In the genomic region with DNA sequence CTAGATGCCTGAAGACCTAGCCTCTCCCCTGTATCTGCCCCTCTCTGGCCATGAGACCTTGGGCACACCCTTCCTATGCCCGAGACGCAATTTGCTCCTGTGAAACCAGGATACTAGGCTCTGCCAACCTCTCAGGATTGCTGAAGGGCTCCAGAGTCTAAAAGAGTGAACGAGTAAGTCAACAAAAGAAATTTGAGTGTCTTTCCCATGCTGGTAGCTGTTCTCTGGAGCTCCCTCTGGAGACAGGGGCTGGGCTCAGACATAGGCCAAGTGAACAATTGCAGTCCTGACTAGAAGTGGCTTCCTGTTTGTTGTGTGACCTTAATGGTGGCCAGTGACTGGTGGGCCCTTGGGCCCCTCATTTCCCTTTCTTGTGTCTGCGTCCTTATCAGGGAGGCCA, we compare ENCODE assay signal across 26 cellular contexts.
DNase-seq lines count a peak whose midpoint lies in the region; ATAC-seq, FAIRE-seq and TF ChIP-seq lines count a peak whose summit lies in the region.
"Had no signal": no experiment of that assay in that cellular context is flagged by ENCODE, and none has a peak within 500 bp of the region (broad histone marks: within the 10 kb centered on the region; RNA-seq: fewer than 3 reads in every experiment).

No MANE protein-coding gene starts in this region.

- H3K27me3 Mint-ChIP-seq in stimulated activated naive B cell treated with anti-CD40 and anti-IgM and Interleukin-4, amounts not matched to agents 10 μg/mL and 1 μg/mL and 100 μg/mL, for 72 hours = peaks cover 0 to 13% of the 10 kb centered on the region in 2 donors

- ATAC-seq in lower lobe of right lung = peak; percentile 85
- ATAC-seq in stimulated activated naive B cell treated with anti-CD40 and anti-IgM and Interleukin-4, amounts not matched to agents 10 μg/mL and 1 μg/mL and 100 μg/mL, for 72 hours (replicated peaks) = no peak
- ATAC-seq in GM21515 (IDR thresholded peaks at IDR 0.05; ENCODE audit: unreplicated experiment) = no peak
- ATAC-seq: GM12878 had no signal

- H3K9me3 ChIP-seq in lower lobe of right lung = no peaks in the 10 kb centered on the region
- H3K9me3 ChIP-seq: BE2C had no signal

- intact Hi-C loops in lower lobe of right lung (cut with DNase I) = no loop called here

- H3K4me1 Mint-ChIP-seq in stimulated activated naive B cell treated with anti-CD40 and anti-IgM and Interleukin-4, amounts not matched to agents 10 μg/mL and 1 μg/mL and 100 μg/mL, for 72 hours = no peaks in the 10 kb centered on the region
- H3K4me1 Mint-ChIP-seq: CD4-positive, CD25-positive, alpha-beta regulatory T cell; CD8-positive, alpha-beta memory T cell had no signal

- H3K27me3 ChIP-seq in bronchial epithelial cell (ENCODE audit: control insufficient read depth, insufficient read depth, low read length) (no peaks in the 10 kb centered on the region), lower lobe of right lung (ENCODE audit: low read depth) (no peaks in the 10 kb centered on the region)
- H3K27me3 ChIP-seq: BE2C had no signal

- no peaks in the 10 kb centered on the region for H3K9me3 Mint-ChIP-seq in stimulated activated naive B cell treated with anti-CD40 and anti-IgM and Interleukin-4, amounts not matched to agents 10 μg/mL and 1 μg/mL and 100 μg/mL, for 72 hours
- H3K9me3 Mint-ChIP-seq: CD8-positive, alpha-beta memory T cell had no signal

- H3K27ac ChIP-seq in lower lobe of right lung = no peak overlapping the region
- H3K27ac ChIP-seq: GM23248, HL-60 had no signal

- DNase-seq in NCI-H2029 (lab: John Stamatoyannopoulos, UW) (peak; percentile 19), NCI-H2029 treated with DMSO at 0.1 percent for 48 hours (lab: John Stamatoyannopoulos, UW) (peak; percentile 36), bronchial epithelial cell (ENCODE audit: low read depth) (no peak), lower lobe of right lung (no peak)
- no peak for DNase-seq in stimulated activated CD4-positive, alpha-beta T cell treated with anti-CD3 and anti-CD28 coated beads, Interleukin-4, amount 100 ng/mL, for 24 hours
- no peak for DNase-seq in stimulated activated naive B cell treated with anti-CD40 and anti-IgM and Interleukin-4, amounts not matched to agents 10 μg/mL and 1 μg/mL and 100 μg/mL, for 72 hours
- DNase-seq in activated CD4-positive, CD25-positive, alpha-beta regulatory T cell (lab: John Stamatoyannopoulos, UW) = no peak
- DNase-seq: ACHN; BE2C; C1 segment of cervical spinal cord; CD4-positive, CD25-positive, alpha-beta regulatory T cell; CD8-positive, alpha-beta memory T cell; COR-L47; DMS 273 treated with DMSO at 0.1 percent for 48 hours; DND-41; EL; GM23248; HCEC 1CT; IMR-90; KBM-7 had no signal

- no peak for FAIRE-seq in bronchial epithelial cell (lab: Jason Lieb, UNC)
- FAIRE-seq: A204.1, GM12878, H54, HTR-8/SVneo had no signal

- H3K36me3 ChIP-seq in bronchial epithelial cell (ENCODE audit: control insufficient read depth, insufficient read depth, low read length) = no peaks in the 10 kb centered on the region
- no peaks in the 10 kb centered on the region for H3K36me3 ChIP-seq in lower lobe of right lung

- peak; percentile 3 for TF ChIP-seq CTCF in bronchial epithelial cell (IDR thresholded peaks at IDR 0.05; ENCODE audit: insufficient read depth, low read length, severe bottlenecking)
- peak; percentile 13 for TF ChIP-seq CTCF in lower lobe of right lung (IDR thresholded peaks at IDR 0.05)

- H3K4me3 ChIP-seq in bronchial epithelial cell (ENCODE audit: low read depth, low read length) = no peak overlapping the region
- H3K4me3 ChIP-seq in lower lobe of right lung = no peak overlapping the region
- H3K4me3 ChIP-seq: GM12878, GM23248 had no signal

- H3K36me3 Mint-ChIP-seq in stimulated activated naive B cell treated with anti-CD40 and anti-IgM and Interleukin-4, amounts not matched to agents 10 μg/mL and 1 μg/mL and 100 μg/mL, for 72 hours = no peaks in the 10 kb centered on the region
- H3K36me3 Mint-ChIP-seq: CD4-positive, CD25-positive, alpha-beta regulatory T cell; CD8-positive, alpha-beta memory T cell had no signal

- no peaks in the 10 kb centered on the region for H3K4me1 ChIP-seq in lower lobe of right lung

- H3K27ac Mint-ChIP-seq in stimulated activated naive B cell treated with anti-CD40 and anti-IgM and Interleukin-4, amounts not matched to agents 10 μg/mL and 1 μg/mL and 100 μg/mL, for 72 hours = no peak overlapping the region
- H3K27ac Mint-ChIP-seq: CD4-positive, CD25-positive, alpha-beta regulatory T cell had no signal

- H3K4me3 Mint-ChIP-seq in stimulated activated naive B cell treated with anti-CD40 and anti-IgM and Interleukin-4, amounts not matched to agents 10 μg/mL and 1 μg/mL and 100 μg/mL, for 72 hours = no peak overlapping the region
- H3K4me3 Mint-ChIP-seq: CD4-positive, CD25-positive, alpha-beta regulatory T cell; CD8-positive, alpha-beta memory T cell had no signal

Comparison
In these comparisons a context has a peak if more than half of its experiments do, and no peak if none do; other contexts are left out.
1. DNase-seq: peak in NCI-H2029 (single experiment) and NCI-H2029 treated with DMSO at 0.1 percent for 48 hours (single experiment); none in bronchial epithelial cell (single experiment), lower lobe of right lung (single experiment), stimulated activated CD4-positive, alpha-beta T cell treated with anti-CD3 and anti-CD28 coated beads, Interleukin-4, amount 100 ng/mL, for 24 hours (single experiment), stimulated activated naive B cell treated with anti-CD40 and anti-IgM and Interleukin-4, amounts not matched to agents 10 μg/mL and 1 μg/mL and 100 μg/mL, for 72 hours (single experiment) and activated CD4-positive, CD25-positive, alpha-beta regulatory T cell (0 of 4).
2. ATAC-seq: peak in lower lobe of right lung (2 of 2); none in stimulated activated naive B cell treated with anti-CD40 and anti-IgM and Interleukin-4, amounts not matched to agents 10 μg/mL and 1 μg/mL and 100 μg/mL, for 72 hours (0 of 2) and GM21515 (single experiment).